In genomic region chr2:172806426-172807008, GRCh38 we compare ENCODE assay signal across 8 cellular contexts.
DNase-seq lines count a peak whose midpoint lies in the region; ATAC-seq and TF ChIP-seq lines count a peak whose summit lies in the region.

No MANE protein-coding gene starts in this region.

- H3K27me3 Mint-ChIP-seq in nephron (ENCODE audit: low read depth) = peaks cover 5% of the 10 kb centered on the region

- H3K9me3 Mint-ChIP-seq in nephron = peaks cover 24% of the 10 kb centered on the region

- H3K36me3 Mint-ChIP-seq in nephron (ENCODE audit: low read depth) = peaks cover 25% of the 10 kb centered on the region

- peaks cover 8% of the 10 kb centered on the region for H3K4me1 Mint-ChIP-seq in nephron

- H3K4me3 Mint-ChIP-seq in nephron = no peak overlapping the region

- ATAC-seq in HG02973 (IDR thresholded peaks at IDR 0.05; ENCODE audit: unreplicated experiment) = no peak

- H3K27ac Mint-ChIP-seq in nephron = no peak overlapping the region

- H3K4me3 ChIP-seq in LNCaP clone FGC (ENCODE audit: low read depth, low read length) (no peak overlapping the region), epithelial cell of proximal tubule (ENCODE audit: low read depth, low read length) (no peak overlapping the region)

- TF ChIP-seq CTCF in LNCaP clone FGC (IDR thresholded peaks at IDR 0.05; ENCODE audit: control insufficient read depth, extremely low read depth, insufficient read depth) (peak; percentile 75), epithelial cell of proximal tubule (conservative IDR thresholded peaks at IDR 0.05; ENCODE audit: low read depth, low read length) (peak; percentile 95), nephron (IDR thresholded peaks at IDR 0.05; ENCODE audit: unreplicated experiment in 3 of 3) (peak; percentile 92 to 95 (median 95))

- peak; percentile 59 for DNase-seq in DMS79 (lab: John Stamatoyannopoulos, UW)
- no peak for DNase-seq in LNCaP clone FGC (ENCODE audit: low read depth)
- peak; percentile 62 for DNase-seq in RPMI7951 (ENCODE audit: low read depth)
- DNase-seq in epithelial cell of proximal tubule (ENCODE audit: low read depth) = peak; percentile 22
- no peak for DNase-seq in effector CD8-positive, alpha-beta T cell (lab: John Stamatoyannopoulos, UW)
- DNase-seq in GF-D8 (lab: John Stamatoyannopoulos, UW) = no peak

Comparison
In these comparisons a context has a peak if more than half of its experiments do, and no peak if none do; other contexts are left out.
1. DNase-seq: peak in DMS79 (single experiment), RPMI7951 (single experiment) and epithelial cell of proximal tubule (single experiment); none in LNCaP clone FGC (single experiment), effector CD8-positive, alpha-beta T cell (single experiment) and GF-D8 (single experiment).
2. Peak in every context shown above with its lines, with median percentiles within 50 percentile points of each other: CTCF ChIP-seq.